In the genomic region with DNA sequence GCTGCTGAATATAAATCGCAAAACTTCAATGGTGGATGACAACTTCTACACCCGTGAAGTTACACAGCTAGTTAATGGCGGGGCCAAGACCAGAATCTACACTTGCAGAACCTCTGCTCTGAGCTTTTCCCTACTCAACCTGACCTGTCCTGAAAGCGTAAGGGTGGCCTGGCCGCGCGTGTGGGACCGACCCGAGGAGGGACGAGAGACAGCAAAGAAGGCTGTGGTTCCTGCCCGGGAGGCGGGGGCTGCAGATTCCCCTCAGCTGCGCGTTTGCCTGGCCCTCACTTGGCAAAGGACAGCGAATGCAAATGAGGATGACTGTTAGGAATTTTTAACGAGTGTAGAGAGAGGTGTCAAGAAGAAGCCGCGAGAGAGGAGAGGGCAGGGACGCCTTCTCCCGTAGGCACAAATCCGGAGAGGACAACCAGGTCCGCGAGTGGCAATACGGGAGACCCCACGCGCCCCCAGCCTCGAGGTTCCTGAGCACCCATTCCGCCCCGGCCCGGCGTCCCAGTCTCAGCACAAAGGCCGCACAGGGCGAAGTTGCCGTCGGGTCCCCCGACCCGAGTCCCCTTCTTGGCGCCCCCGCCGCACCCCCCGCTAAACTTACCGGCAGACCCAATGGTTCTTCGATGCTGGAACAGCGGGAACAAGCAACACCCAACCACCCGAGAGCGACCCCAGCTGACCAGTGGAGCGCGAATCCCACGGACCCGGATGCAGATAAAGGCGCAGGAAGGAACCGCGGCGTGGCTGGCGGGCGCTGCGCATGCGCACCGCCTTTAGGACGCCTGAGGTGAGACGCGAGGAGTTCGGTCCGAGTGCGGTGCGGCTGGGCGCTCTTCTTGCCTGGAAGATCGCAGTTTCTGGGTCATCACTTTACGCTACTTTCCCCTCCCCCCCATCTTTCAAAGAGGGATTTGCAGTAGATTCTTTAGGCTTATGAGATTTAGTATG, we compare ENCODE assay signal across 8 cellular contexts. TPM values are rescaled to one million over a fixed set of nuclear protein-coding genes. Genes with fewer than 3 reads are reported as not detected.
DNase-seq lines count a peak whose midpoint lies in the region; ATAC-seq and TF ChIP-seq lines count a peak whose summit lies in the region.

Gene GNPDA2, minus strand, starts transcription at position 696 of the 960 bp plus-strand sequence. CDS start 4,349 bp downstream, outside the sequence.

- H3K4me1 Mint-ChIP-seq in activated T-helper 17 cell treated with anti-CD3 and anti-CD28 coated beads, Interleukin-2, amount 50 U/mL, for 72 hours = peaks cover 18% of the 10 kb centered on the region
- H3K4me1 Mint-ChIP-seq in natural killer cell = peaks cover 32 to 36% of the 10 kb centered on the region in 2 donors

- peaks cover 3% of the 10 kb centered on the region for H3K36me3 Mint-ChIP-seq in activated T-helper 17 cell treated with anti-CD3 and anti-CD28 coated beads, Interleukin-2, amount 50 U/mL, for 72 hours (ENCODE audit: low read depth)
- H3K36me3 Mint-ChIP-seq in natural killer cell = no peaks in the 10 kb centered on the region

- peak within 1 kb of the TSS; percentile 55 for H3K27ac ChIP-seq in KOPT-K1 (ENCODE audit: low read depth, low read length, poor library complexity, severe bottlenecking)

- H3K27me3 Mint-ChIP-seq in activated T-helper 17 cell treated with anti-CD3 and anti-CD28 coated beads, Interleukin-2, amount 50 U/mL, for 72 hours = no peaks in the 10 kb centered on the region
- peaks cover 0 to 5% of the 10 kb centered on the region in 2 donors for H3K27me3 Mint-ChIP-seq in natural killer cell (ENCODE audit: low read depth in 2 of 2)

- no peaks in the 10 kb centered on the region for H3K36me3 ChIP-seq in KOPT-K1 (ENCODE audit: insufficient read depth, low read length)

- DNase-seq in DMS79 treated with DMSO at 0.1 percent for 48 hours (lab: John Stamatoyannopoulos, UW) (peak; percentile 53), RKO (ENCODE audit: low spot score) (peak; percentile 94), fibroblast of peridontal ligament (ENCODE audit: extremely low read depth) (peak; percentile 87), natural killer cell (peak; percentile 70)
- DNase-seq in stimulated activated naive CD4-positive, alpha-beta T cell treated with Interleukin-2 at 50 U/mL for 16 hours (lab: John Stamatoyannopoulos, UW) = peak; percentile 77

- H3K9me3 Mint-ChIP-seq in activated T-helper 17 cell treated with anti-CD3 and anti-CD28 coated beads, Interleukin-2, amount 50 U/mL, for 72 hours = no peaks in the 10 kb centered on the region
- H3K9me3 Mint-ChIP-seq in natural killer cell = no peaks in the 10 kb centered on the region

- peak; percentile 11 for TF ChIP-seq CTCF in natural killer cell (IDR thresholded peaks at IDR 0.05)

- peak; percentile 94 for ATAC-seq in GM21786 (IDR thresholded peaks at IDR 0.05; ENCODE audit: unreplicated experiment)
- peak; percentile 94 for ATAC-seq in activated T-helper 17 cell treated with anti-CD3 and anti-CD28 coated beads, Interleukin-2, amount 50 U/mL, for 72 hours (replicated peaks)
- ATAC-seq in natural killer cell = peak; percentile 90 to 94 (median 91)

- H3K27ac Mint-ChIP-seq in activated T-helper 17 cell treated with anti-CD3 and anti-CD28 coated beads, Interleukin-2, amount 50 U/mL, for 72 hours = peak within 1 kb of the TSS; percentile 63
- H3K27ac Mint-ChIP-seq in natural killer cell = peak within 1 kb of the TSS; percentile 70 to 92

- H3K9me3 ChIP-seq in KOPT-K1 (ENCODE audit: insufficient read depth, low read length, poor library complexity, severe bottlenecking) = no peaks in the 10 kb centered on the region

- H3K4me3 Mint-ChIP-seq in activated T-helper 17 cell treated with anti-CD3 and anti-CD28 coated beads, Interleukin-2, amount 50 U/mL, for 72 hours = peak within 1 kb of the TSS; percentile 87
- H3K4me3 Mint-ChIP-seq in natural killer cell = peak within 1 kb of the TSS; percentile 95

- intact Hi-C loops in natural killer cell (cut with micrococcal nuclease) = loop anchor here (1.0 kb wide), 1 partner anchor 48 kb away; the partner anchor contains the start of gene GUF1

RNA-seq across cellular contexts. Expression of gene GNPDA2, which starts in this region (rescaled TPM):
- total RNA-seq in activated T-helper 17 cell treated with anti-CD3 and anti-CD28 coated beads, Interleukin-2, amount 50 U/mL, for 72 hours = 10 to 100 TPM; 20.8 to 22.4 TPM
- total RNA-seq in natural killer cell = 10 to 100 TPM in 1 of 3 donors, 1 to 10 TPM in 2; 9.2 to 15.2 (median 9.4) TPM

Comparison
In these comparisons a context has a peak if more than half of its experiments do, and no peak if none do; other contexts are left out.
1. Peak in every context shown above with its lines: DNase-seq, ATAC-seq and H3K27ac ChIP-seq.